In genomic region chr2:128362186-128362888, GRCh38 we compare ENCODE assay signal across 15 cellular contexts. TPM values are rescaled to one million over a fixed set of nuclear protein-coding genes. Genes with fewer than 3 reads are reported as not detected.
DNase-seq lines count a peak whose midpoint lies in the region; ATAC-seq and TF ChIP-seq lines count a peak whose summit lies in the region.
"Had no signal": no experiment of that assay in that cellular context is flagged by ENCODE, and none has a peak within 500 bp of the region (broad histone marks: within the 10 kb centered on the region; RNA-seq: fewer than 3 reads in every experiment).

No MANE protein-coding gene starts in this region.

- no peak for TF ChIP-seq POLR2A in heart left ventricle (IDR thresholded peaks at IDR 0.05)

- H3K4me1 Mint-ChIP-seq in nephron: peaks cover 57% of the 10 kb centered on the region
- H3K4me1 Mint-ChIP-seq: activated CD4-positive, alpha-beta T cell treated with anti-CD3 and anti-CD28 coated beads, Interleukin-2, amount 10 ng/mL, durations not matched to agents 7 days and 5 days; CD4-positive, CD25-positive, alpha-beta regulatory T cell had no signal

- peak overlapping the region; percentile 88 to 95 (median 90) for H3K27ac Mint-ChIP-seq in nephron
- H3K27ac Mint-ChIP-seq: activated CD4-positive, alpha-beta T cell treated with anti-CD3 and anti-CD28 coated beads, Interleukin-2, amount 10 ng/mL, durations not matched to agents 7 days and 5 days; CD4-positive, CD25-positive, alpha-beta regulatory T cell; T-helper 2 cell treated with Interferon-gamma antibody and Interleukin-4, amounts not matched to agents 5 μg/mL and 100 μg/mL, for 36 hours had no signal

- H3K27ac ChIP-seq in heart left ventricle (no peak overlapping the region), ectodermal cell (ENCODE audit: insufficient read depth, low read depth, low read length, poor library complexity, severe bottlenecking) (peak overlapping the region; percentile 81), aorta (ENCODE audit: low read depth in 1 of 2, low read length in 2 of 2) (peak overlapping the region in 1 of 2 donors; percentile 34)
- H3K27ac ChIP-seq: dorsolateral prefrontal cortex, thyroid gland had no signal

- 75 to 86% (median 82%) methylated on average over 11 to 12 of the region's 12 CpGs for WGBS in heart left ventricle, 4 donors
- 53 to 60% methylated on average over 11 to 12 of the region's 12 CpGs for WGBS in ectodermal cell, 2 experiments
- WGBS in aorta, 2 donors: 76 to 77% methylated on average over 12 of the region's 12 CpGs

- intact Hi-C loops in Right ventricle myocardium superior (cut with DNase I): no loop called here
- intact Hi-C loops in heart left ventricle (cut with DNase I): no loop called here
- intact Hi-C loops in aorta (cut with DNase I): loop anchor here in 1 of 2 donors (5.0 kb wide), 1 partner anchor 40 kb away; no protein-coding TSS in a partner anchor

- ATAC-seq in Right ventricle myocardium superior (ENCODE audit: poor library complexity) (peak; percentile 8), heart left ventricle (no peak), aorta (ENCODE audit: low FRiP score) (peak; percentile 24)

- no peaks in the 10 kb centered on the region for H3K9me3 ChIP-seq in heart left ventricle
- H3K9me3 ChIP-seq in ectodermal cell (ENCODE audit: control insufficient read depth, low read length): no peaks in the 10 kb centered on the region
- H3K9me3 ChIP-seq in aorta (ENCODE audit: control insufficient read depth, low read length): no peaks in the 10 kb centered on the region
- H3K9me3 ChIP-seq: thyroid gland had no signal

- peak overlapping the region in 1 of 3 experiments; percentile 63 for H3K4me3 Mint-ChIP-seq in nephron
- H3K4me3 Mint-ChIP-seq: activated CD4-positive, alpha-beta T cell treated with anti-CD3 and anti-CD28 coated beads, Interleukin-2, amount 10 ng/mL, durations not matched to agents 7 days and 5 days; CD4-positive, CD25-positive, alpha-beta regulatory T cell; T-helper 2 cell treated with Interferon-gamma antibody and Interleukin-4, amounts not matched to agents 5 μg/mL and 100 μg/mL, for 36 hours had no signal

- H3K9me3 Mint-ChIP-seq in nephron: no peaks in the 10 kb centered on the region
- H3K9me3 Mint-ChIP-seq: activated CD4-positive, alpha-beta T cell treated with anti-CD3 and anti-CD28 coated beads, Interleukin-2, amount 10 ng/mL, durations not matched to agents 7 days and 5 days; T-helper 2 cell treated with Interferon-gamma antibody and Interleukin-4, amounts not matched to agents 5 μg/mL and 100 μg/mL, for 36 hours had no signal

- H3K36me3 ChIP-seq in heart left ventricle (no peaks in the 10 kb centered on the region), ectodermal cell (ENCODE audit: control insufficient read depth, insufficient read depth, low read length) (no peaks in the 10 kb centered on the region), aorta (ENCODE audit: control insufficient read depth in 1 of 2, insufficient read depth in 2 of 2, low read length in 1 of 2) (no peaks in the 10 kb centered on the region)
- H3K36me3 ChIP-seq: thyroid gland had no signal

- H3K27me3 ChIP-seq in heart left ventricle (no peaks in the 10 kb centered on the region), ectodermal cell (ENCODE audit: control insufficient read depth, insufficient read depth, low read length, poor library complexity, severe bottlenecking) (peaks cover 5% of the 10 kb centered on the region), aorta (ENCODE audit: control insufficient read depth in 1 of 2, insufficient read depth in 2 of 2, low read length in 1 of 2) (no peaks in the 10 kb centered on the region)
- H3K27me3 ChIP-seq: dorsolateral prefrontal cortex, thyroid gland had no signal

- TF ChIP-seq CTCF in heart left ventricle (IDR thresholded peaks at IDR 0.05) (no peak), nephron (IDR thresholded peaks at IDR 0.05; ENCODE audit: unreplicated experiment in 3 of 3) (no peak)

- DNase-seq in Right ventricle myocardium superior (no peak), heart left ventricle (no peak), aorta (peak in 1 of 2 donors; percentile 51), HuH-7 (ENCODE audit: low spot score) (no peak), DMS 273 treated with DMSO at 0.1 percent for 48 hours (lab: John Stamatoyannopoulos, UW) (no peak), NCI-H1436 treated with DMSO at 0.1 percent for 48 hours (lab: John Stamatoyannopoulos, UW) (no peak)
- DNase-seq: activated CD4-positive, alpha-beta T cell treated with anti-CD3 and anti-CD28 coated beads, Interleukin-2, amount 10 ng/mL, durations not matched to agents 7 days and 5 days; CD4-positive, CD25-positive, alpha-beta regulatory T cell; MM.1S; NCI-H2029 treated with DMSO at 0.1 percent for 48 hours had no signal

- H3K4me3 ChIP-seq in heart left ventricle: no peak overlapping the region
- H3K4me3 ChIP-seq in ectodermal cell (ENCODE audit: insufficient read depth, low read depth, low read length): peak overlapping the region; percentile 3
- no peak overlapping the region for H3K4me3 ChIP-seq in aorta (ENCODE audit: low read length in 2 of 2)
- H3K4me3 ChIP-seq: dorsolateral prefrontal cortex, thyroid gland had no signal

- H3K36me3 Mint-ChIP-seq in nephron (ENCODE audit: low read depth): no peaks in the 10 kb centered on the region
- H3K36me3 Mint-ChIP-seq: CD4-positive, CD25-positive, alpha-beta regulatory T cell had no signal

- H3K27me3 Mint-ChIP-seq in nephron (ENCODE audit: low read depth): peaks cover 4% of the 10 kb centered on the region
- H3K27me3 Mint-ChIP-seq: activated CD4-positive, alpha-beta T cell treated with anti-CD3 and anti-CD28 coated beads, Interleukin-2, amount 10 ng/mL, durations not matched to agents 7 days and 5 days; CD4-positive, CD25-positive, alpha-beta regulatory T cell had no signal

- H3K4me1 ChIP-seq in heart left ventricle (peaks cover 0 to 8% (median 0%) of the 10 kb centered on the region in 12 donors), ectodermal cell (ENCODE audit: control insufficient read depth, insufficient read depth, low read length) (peaks cover 39% of the 10 kb centered on the region), aorta (ENCODE audit: control insufficient read depth in 1 of 2, insufficient read depth in 2 of 2, low read length in 2 of 2) (no peaks in the 10 kb centered on the region)

RNA-seq across cellular contexts. Expression of gene HS6ST1, which starts 43.7 kb away (rescaled TPM):
- total RNA-seq in Right ventricle myocardium superior: 35.1 TPM
- total RNA-seq in heart left ventricle: 10 to 100 TPM; 18.1 to 87.3 (median 24.9) TPM
- polyA plus RNA-seq in heart left ventricle: 10 to 100 TPM; 15.6 to 26.5 TPM
- polyA plus RNA-seq in ectodermal cell (2013, experiment 1 of 4): 43.1 TPM
- polyA plus RNA-seq in ectodermal cell (2013, experiment 2 of 4): 51.7 TPM
- polyA plus RNA-seq in ectodermal cell (2013, experiment 3 of 4): 37.5 TPM
- polyA plus RNA-seq in ectodermal cell (2013, experiment 4 of 4): 42.6 TPM
- 10 to 100 TPM; 14.7 to 17.4 TPM for total RNA-seq in aorta
- polyA plus RNA-seq in aorta: 1 to 10 TPM; 3.0 to 3.1 TPM

Comparison
In these comparisons a context has a peak if more than half of its experiments do, and no peak if none do; other contexts are left out.
1. ATAC-seq: peak in Right ventricle myocardium superior (single experiment) and aorta (single experiment); none in heart left ventricle (0 of 4).